8 cellular contexts compared by ENCODE assay signal in genomic region chr17:68131456-68131855, GRCh38.
"Had no signal": no experiment of that assay in that cellular context is flagged by ENCODE, and none has a peak within 500 bp of the region (broad histone marks: within the 10 kb centered on the region; RNA-seq: fewer than 3 reads in every experiment).

No MANE protein-coding gene starts in this region.

- H3K4me3 ChIP-seq: GM23248, HAP-1 had no signal

- H2AFZ ChIP-seq: GM23248 had no signal

- H3K4me1 ChIP-seq: HAP-1 had no signal

- H3K9me3 ChIP-seq: HAP-1 had no signal

- H3K4me3 Mint-ChIP-seq: HFFc6 had no signal

- H3K36me3 ChIP-seq: HAP-1 had no signal

- DNase-seq: GM23248, GOT3, H7, HFFc6, KBM-7 had no signal

- ATAC-seq: HCT116 had no signal

- H3K27ac ChIP-seq: GM23248, KMS-11 had no signal

- H3K9me3 Mint-ChIP-seq: HFFc6 had no signal

- H3K27ac Mint-ChIP-seq: HFFc6 had no signal

- H3K9ac ChIP-seq: GM23248, KMS-11 had no signal

- H3K4me2 ChIP-seq: KMS-11 had no signal
